1 cellular context compared by ENCODE assay signal in genomic region chr6:41503435-41503768, GRCh38.
TF ChIP-seq lines count a peak whose summit lies in the region.

No MANE protein-coding gene starts in this region.

TF ChIP-seq in endothelial cell of umbilical vein, 7 proteins besides CTCF, POLR2A, EP300 and RAD21:
- TF ChIP-seq, protein P1, sequence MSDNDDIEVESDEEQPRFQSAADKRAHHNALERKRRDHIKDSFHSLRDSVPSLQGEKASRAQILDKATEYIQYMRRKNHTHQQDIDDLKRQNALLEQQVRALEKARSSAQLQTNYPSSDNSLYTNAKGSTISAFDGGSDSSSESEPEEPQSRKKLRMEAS (IDR thresholded peaks at IDR 0.05; ENCODE audit: insufficient read depth, insufficient read length), result no peak
- TF ChIP-seq FOS (IDR thresholded peaks at IDR 0.05; ENCODE audit: borderline replicate concordance, insufficient read depth, low read length) (no peak), GATA2 (IDR thresholded peaks at IDR 0.05; ENCODE audit: insufficient read depth, insufficient read length, low read depth, low read length) (no peak), EZH2 (IDR thresholded peaks at IDR 0.05; ENCODE audit: borderline replicate concordance, low read depth, low read length, severe bottlenecking) (no peak), POLR2AphosphoS5 (IDR thresholded peaks at IDR 0.05; ENCODE audit: insufficient read depth, low read depth, low read length) (no peak), MYC (IDR thresholded peaks at IDR 0.05; ENCODE audit: low read depth, low read length) (no peak), JUN (IDR thresholded peaks at IDR 0.05; ENCODE audit: borderline replicate concordance, insufficient read depth, insufficient read length, low read depth) (no peak)
